13 cellular contexts compared by ENCODE assay signal in the genomic region with DNA sequence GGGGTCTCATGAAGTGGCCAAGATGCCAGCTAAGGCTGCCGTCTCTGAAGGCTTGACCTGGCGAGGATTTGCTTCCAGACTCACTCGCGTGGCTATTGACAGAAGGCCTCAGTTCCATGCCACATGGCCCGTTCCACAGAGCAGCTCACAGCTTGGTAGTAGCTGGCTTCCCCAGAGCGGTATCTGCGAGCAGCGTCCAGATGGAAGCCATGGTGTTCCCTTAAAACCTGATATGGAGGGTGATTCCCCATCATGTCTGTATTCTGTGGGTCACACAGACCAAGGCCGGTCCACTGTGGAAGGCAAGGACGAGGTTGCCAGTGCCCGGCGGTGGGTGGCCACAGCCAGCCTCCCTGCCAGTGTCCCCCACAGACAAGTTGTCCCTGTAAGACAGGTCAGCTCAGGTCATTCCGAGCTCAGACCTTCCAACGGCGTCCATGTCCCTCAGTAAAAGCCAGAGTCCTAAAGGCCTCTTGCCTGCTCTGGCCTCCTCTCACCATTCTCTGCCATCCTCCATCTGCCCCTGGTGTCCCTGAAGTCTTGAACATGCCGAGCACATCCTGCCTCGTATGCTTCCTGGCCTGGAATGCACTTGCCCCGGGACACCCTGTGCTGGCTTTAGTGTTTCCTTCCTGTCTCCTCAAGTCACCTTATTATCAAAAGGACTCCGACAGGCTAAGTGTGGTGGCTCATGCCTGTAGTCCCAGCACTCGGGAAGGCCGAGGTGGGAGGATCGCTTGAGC.
DNase-seq lines count a peak whose midpoint lies in the region; ATAC-seq and TF ChIP-seq lines count a peak whose summit lies in the region.
"Had no signal": no experiment of that assay in that cellular context is flagged by ENCODE, and none has a peak within 500 bp of the region (broad histone marks: within the 10 kb centered on the region; RNA-seq: fewer than 3 reads in every experiment).

No MANE protein-coding gene starts in this region.

- H3K9me3 ChIP-seq in body of pancreas = no peaks in the 10 kb centered on the region
- H3K9me3 ChIP-seq: mucosa of descending colon, testis had no signal

- peak overlapping the region; percentile 78 for H3K27ac Mint-ChIP-seq in Calu3 (ENCODE audit: unreplicated experiment)
- H3K27ac Mint-ChIP-seq in osteocyte (ENCODE audit: unreplicated experiment) = no peak overlapping the region

- no peaks in the 10 kb centered on the region for H3K9me3 Mint-ChIP-seq in Calu3 (ENCODE audit: low read depth, unreplicated experiment)
- peaks cover 6% of the 10 kb centered on the region for H3K9me3 Mint-ChIP-seq in osteocyte (ENCODE audit: unreplicated experiment)

- H3K4me1 Mint-ChIP-seq in Calu3 (ENCODE audit: low read depth, unreplicated experiment) (no peaks in the 10 kb centered on the region), osteocyte (ENCODE audit: unreplicated experiment) (peaks cover 2% of the 10 kb centered on the region)

- CTCF ChIA-PET in Calu3 (lab: Charles Lee) = interaction anchor here (0.6 kb wide), 2 partner anchors 86 to 261 kb away, joined by 3 to 4 read pairs; no protein-coding TSS in a partner anchor

- H3K4me1 ChIP-seq in body of pancreas = no peaks in the 10 kb centered on the region

- no peaks in the 10 kb centered on the region for H3K27me3 Mint-ChIP-seq in Calu3 (ENCODE audit: unreplicated experiment)
- no peaks in the 10 kb centered on the region for H3K27me3 Mint-ChIP-seq in osteocyte (ENCODE audit: unreplicated experiment)

- H3K36me3 ChIP-seq in body of pancreas (replicated peaks in 1 of 2; ENCODE audit: insufficient read depth in 1 of 2, low read depth in 2 of 2) = peaks cover 0 to 19% of the 10 kb centered on the region in 2 donors

- no peak for TF ChIP-seq CTCF in Calu3 (IDR thresholded peaks at IDR 0.05; ENCODE audit: unreplicated experiment)
- TF ChIP-seq CTCF in body of pancreas (IDR thresholded peaks at IDR 0.05) = no peak
- TF ChIP-seq CTCF in osteocyte (IDR thresholded peaks at IDR 0.05) = no peak

- no peak overlapping the region for H3K4me3 ChIP-seq in body of pancreas
- H3K4me3 ChIP-seq: mucosa of descending colon, testis had no signal

- DNase-seq in Calu3 (no peak), body of pancreas (no peak), left ventricle myocardium superior (no peak), osteocyte (ENCODE audit: extremely low spot score, unreplicated experiment) (peak; percentile 80), NCI-H1436 treated with DMSO at 0.1 percent for 48 hours (lab: John Stamatoyannopoulos, UW) (no peak), SIG-M5 treated with dmso at 0.1 percent for 504 hours (lab: John Stamatoyannopoulos, UW; ENCODE audit: unreplicated experiment) (no peak)
- DNase-seq: effector CD8-positive, alpha-beta T cell; NCI-H187; NCI-H526; testis had no signal

- ATAC-seq in body of pancreas (peak; percentile 28), left ventricle myocardium superior (peak; percentile 54), HG03457 (IDR thresholded peaks at IDR 0.05; ENCODE audit: unreplicated experiment) (no peak), HG03139 (IDR thresholded peaks at IDR 0.05; ENCODE audit: unreplicated experiment) (no peak)

- intact Hi-C loops in Calu3 (cut with micrococcal nuclease; ENCODE audit: unreplicated experiment) (no loop called here), body of pancreas (cut with DNase I) (no loop called here), left ventricle myocardium superior (cut with micrococcal nuclease) (no loop called here)

- H3K36me3 Mint-ChIP-seq in Calu3 (ENCODE audit: insufficient read depth, unreplicated experiment) (peaks cover 74% of the 10 kb centered on the region), osteocyte (ENCODE audit: unreplicated experiment) (peaks cover 45% of the 10 kb centered on the region)

- peak overlapping the region in 1 of 4 donors; percentile 31 for H3K27ac ChIP-seq in body of pancreas

- no TSS peak for BruUV-seq in Calu3 (replicated peaks; lab: Mats Ljungman, UMichigan)

- WGBS in body of pancreas, 2 donors = 86 to 95% methylated on average over 15 to 22 of the region's 22 CpGs

- H3K27me3 ChIP-seq in body of pancreas = no peaks in the 10 kb centered on the region
- H3K27me3 ChIP-seq: testis had no signal

- TF ChIP-seq POLR2A in body of pancreas (IDR thresholded peaks at IDR 0.05) = no peak

- H3K4me3 Mint-ChIP-seq in Calu3 (ENCODE audit: low read depth, unreplicated experiment) = no peak overlapping the region
- H3K4me3 Mint-ChIP-seq in osteocyte (ENCODE audit: unreplicated experiment) = no peak overlapping the region

Comparison
In these comparisons a context has a peak if more than half of its experiments do, and no peak if none do; other contexts are left out.
1. ATAC-seq: peak in body of pancreas (single experiment) and left ventricle myocardium superior (single experiment); none in HG03457 (single experiment) and HG03139 (single experiment).